1 cellular context compared by ENCODE assay signal in the genomic region with DNA sequence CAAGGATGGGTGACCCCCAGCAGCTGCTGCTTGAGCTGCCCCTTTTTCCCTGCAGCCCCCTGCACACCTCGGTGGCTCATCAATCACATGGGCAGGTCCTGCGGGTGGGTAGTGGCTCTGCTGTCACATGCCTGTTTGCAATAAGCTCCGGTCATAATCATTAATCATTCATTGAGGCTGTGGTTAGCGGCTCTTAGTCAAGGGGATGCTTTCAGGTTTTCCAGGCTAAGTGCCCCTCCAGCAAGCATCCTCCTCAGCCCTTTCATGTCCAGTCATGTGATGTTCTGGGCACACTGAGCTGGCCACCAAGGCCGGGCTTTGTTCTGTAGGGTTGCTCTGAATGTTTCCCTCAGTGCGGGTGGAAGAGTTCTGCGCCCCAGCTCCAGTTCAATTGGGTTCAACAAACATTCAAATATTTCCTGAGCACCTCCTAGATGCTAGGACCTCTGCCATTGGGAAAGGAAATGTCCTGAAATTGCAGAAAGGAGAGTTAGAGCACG.
TF ChIP-seq lines count a peak whose summit lies in the region.

No MANE protein-coding gene starts in this region.

TF ChIP-seq in IMR-90, 13 proteins besides CTCF, POLR2A, EP300 and RAD21 (continued from another document):
- no peak for TF ChIP-seq MAZ (IDR thresholded peaks at IDR 0.05; ENCODE audit: borderline replicate concordance, low read depth, low read length)
